Comparison of ENCODE assay signal across 12 cellular contexts in genomic region chr10:13894412-13895093, GRCh38.
DNase-seq lines count a peak whose midpoint lies in the region; ATAC-seq, FAIRE-seq and TF ChIP-seq lines count a peak whose summit lies in the region.
"Had no signal": no experiment of that assay in that cellular context is flagged by ENCODE, and none has a peak within 500 bp of the region (broad histone marks: within the 10 kb centered on the region; RNA-seq: fewer than 3 reads in every experiment).

No MANE protein-coding gene starts in this region.

- H3K36me3 Mint-ChIP-seq in HFFc6 (ENCODE audit: low read depth) = peaks cover 15% of the 10 kb centered on the region

- peaks cover 43% of the 10 kb centered on the region for H3K4me1 Mint-ChIP-seq in HFFc6 (ENCODE audit: low read depth)

- no peaks in the 10 kb centered on the region for H3K27me3 Mint-ChIP-seq in HFFc6 (ENCODE audit: insufficient read depth)

- no peak for TF ChIP-seq CTCF in AG10803 (conservative IDR thresholded peaks at IDR 0.05; ENCODE audit: low read length)
- no peak for TF ChIP-seq CTCF in HFFc6 (IDR thresholded peaks at IDR 0.05)
- no peak for TF ChIP-seq CTCF in bronchial epithelial cell (IDR thresholded peaks at IDR 0.05; ENCODE audit: insufficient read depth, low read length, severe bottlenecking)

- H3K4me3 ChIP-seq in AG10803 (ENCODE audit: low read length) = no peak overlapping the region
- H3K4me3 ChIP-seq in bronchial epithelial cell (ENCODE audit: low read depth, low read length) = no peak overlapping the region
- H3K4me3 ChIP-seq: Peyer's patch, right atrium auricular region had no signal

- H3K4me3 Mint-ChIP-seq in HFFc6 = peak overlapping the region; percentile 82
- H3K4me3 Mint-ChIP-seq: activated CD8-positive, alpha-beta T cell treated with anti-CD3 and anti-CD28 coated beads for 36 hours had no signal

- H3K36me3 ChIP-seq in bronchial epithelial cell (ENCODE audit: control insufficient read depth, insufficient read depth, low read length) = no peaks in the 10 kb centered on the region
- H3K36me3 ChIP-seq: Peyer's patch, right atrium auricular region had no signal

- no peaks in the 10 kb centered on the region; the same call in 1 of the 2 replicates for H3K9me3 Mint-ChIP-seq in HFFc6
- H3K9me3 Mint-ChIP-seq: activated CD8-positive, alpha-beta T cell treated with anti-CD3 and anti-CD28 coated beads for 36 hours had no signal

- no peak for ATAC-seq in HG03095 (IDR thresholded peaks at IDR 0.05; ENCODE audit: unreplicated experiment)
- ATAC-seq: activated CD8-positive, alpha-beta T cell treated with anti-CD3 and anti-CD28 coated beads for 36 hours had no signal

- no peak for FAIRE-seq in bronchial epithelial cell (lab: Jason Lieb, UNC)

- DNase-seq in AG10803 (ENCODE audit: low read depth) = peak; percentile 34
- peak; percentile 18 for DNase-seq in HFFc6
- DNase-seq in bronchial epithelial cell (ENCODE audit: low read depth) = peak; percentile 92
- peak; percentile 73 for DNase-seq in kidney tubule cell (ENCODE audit: low spot score)
- DNase-seq in NCI-H2227 treated with DMSO at 0.1 percent for 48 hours (lab: John Stamatoyannopoulos, UW) = no peak
- DNase-seq in cortex of kidney (lab: John Stamatoyannopoulos, UW) = no peak
- no peak for DNase-seq in NCI-H1105 treated with DMSO at 0.1 percent for 48 hours (lab: John Stamatoyannopoulos, UW)
- DNase-seq: activated CD8-positive, alpha-beta T cell treated with anti-CD3 and anti-CD28 coated beads for 36 hours; NCI-H82; Peyer's patch had no signal

- H3K27me3 ChIP-seq in bronchial epithelial cell (ENCODE audit: control insufficient read depth, insufficient read depth, low read length) = no peaks in the 10 kb centered on the region
- H3K27me3 ChIP-seq: Peyer's patch, right atrium auricular region had no signal

- H3K27ac Mint-ChIP-seq in HFFc6 = peak overlapping the region; percentile 97
- H3K27ac Mint-ChIP-seq: activated CD8-positive, alpha-beta T cell treated with anti-CD3 and anti-CD28 coated beads for 36 hours had no signal

Comparison
In these comparisons a context has a peak if more than half of its experiments do, and no peak if none do; other contexts are left out.
1. DNase-seq: peak in AG10803 (single experiment), HFFc6 (single experiment), bronchial epithelial cell (single experiment) and kidney tubule cell (single experiment); none in NCI-H2227 treated with DMSO at 0.1 percent for 48 hours (single experiment), cortex of kidney (single experiment) and NCI-H1105 treated with DMSO at 0.1 percent for 48 hours (single experiment).